1 cellular context compared by ENCODE assay signal in the genomic region with DNA sequence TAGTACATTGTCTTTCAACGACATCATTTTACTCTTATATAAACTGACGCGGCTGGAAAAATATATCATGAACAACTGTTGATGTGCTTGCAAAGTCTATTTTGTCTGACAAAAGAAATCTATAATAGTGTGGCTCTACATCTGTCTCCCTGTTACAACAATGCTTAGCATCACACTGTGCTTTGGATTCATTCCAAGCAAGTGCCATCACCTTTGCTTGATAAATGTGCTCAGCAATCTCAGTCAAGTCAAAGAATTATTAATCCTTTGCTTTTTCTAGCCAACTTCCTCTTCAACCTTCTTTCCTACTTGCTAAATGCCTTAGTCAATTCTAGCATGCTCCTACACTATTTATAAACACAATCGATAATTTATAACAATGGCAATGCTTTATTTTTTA.
TF ChIP-seq lines count a peak whose summit lies in the region.

No MANE protein-coding gene starts in this region.

TF ChIP-seq in K562, 482 proteins besides CTCF, POLR2A, EP300 and RAD21 (continued from another document):
- TF ChIP-seq, protein P1, sequence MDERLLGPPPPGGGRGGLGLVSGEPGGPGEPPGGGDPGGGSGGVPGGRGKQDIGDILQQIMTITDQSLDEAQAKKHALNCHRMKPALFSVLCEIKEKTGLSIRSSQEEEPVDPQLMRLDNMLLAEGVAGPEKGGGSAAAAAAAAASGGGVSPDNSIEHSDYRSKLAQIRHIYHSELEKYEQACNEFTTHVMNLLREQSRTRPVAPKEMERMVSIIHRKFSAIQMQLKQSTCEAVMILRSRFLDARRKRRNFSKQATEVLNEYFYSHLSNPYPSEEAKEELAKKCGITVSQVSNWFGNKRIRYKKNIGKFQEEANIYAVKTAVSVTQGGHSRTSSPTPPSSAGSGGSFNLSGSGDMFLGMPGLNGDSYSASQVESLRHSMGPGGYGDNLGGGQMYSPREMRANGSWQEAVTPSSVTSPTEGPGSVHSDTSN (CRISPR knock-in tag; IDR thresholded peaks at IDR 0.05; ENCODE audit: low read depth), result no peak
- TF ChIP-seq, protein P1 (tag; conservative IDR thresholded peaks at IDR 0.05; ENCODE audit: low read depth), result peak; percentile 85
- no peak for TF ChIP-seq PHTF2 (CRISPR knock-in tag; IDR thresholded peaks at IDR 0.05)
